9 cellular contexts compared by ENCODE assay signal in the genomic region with DNA sequence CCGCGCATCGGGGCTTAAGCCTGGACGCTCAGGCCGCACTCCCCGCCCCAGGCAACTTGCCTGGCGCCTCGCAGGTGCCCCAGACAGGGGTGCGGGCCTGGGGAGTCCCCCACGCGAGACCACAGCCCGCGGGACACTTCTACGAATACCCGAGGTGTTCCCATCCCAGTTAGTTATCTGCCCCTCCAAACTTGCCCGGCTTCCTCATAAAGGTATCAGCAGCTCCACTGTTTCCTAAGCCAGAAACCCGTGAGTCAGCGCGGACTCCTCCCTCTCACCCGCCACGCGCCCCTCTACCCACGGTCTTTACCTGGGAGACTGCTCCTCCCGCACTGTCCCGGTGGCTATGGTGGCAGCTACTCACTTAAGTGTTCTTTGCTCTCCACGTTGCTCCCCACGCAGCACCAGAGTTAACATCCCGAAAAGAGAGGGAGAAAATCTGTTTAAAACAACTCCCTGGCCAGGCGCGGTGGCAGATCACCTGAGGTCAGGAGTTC. TPM values are rescaled to one million over a fixed set of nuclear protein-coding genes. Genes with fewer than 3 reads are reported as not detected.
DNase-seq lines count a peak whose midpoint lies in the region; ATAC-seq and TF ChIP-seq lines count a peak whose summit lies in the region.
"Had no signal": no experiment of that assay in that cellular context is flagged by ENCODE, and none has a peak within 500 bp of the region (broad histone marks: within the 10 kb centered on the region; RNA-seq: fewer than 3 reads in every experiment).

No MANE protein-coding gene starts in this region.

- no peaks in the 10 kb centered on the region for H3K36me3 Mint-ChIP-seq in T-helper 17 cell (ENCODE audit: low read depth)

- WGBS in GM23248 (ENCODE audit: low coverage in 1 of 2, low lambda C conversion rate in 2 of 2, missing lambda C conversion rate in 2 of 2), 2 experiments = 66 to 77% methylated on average over 19 to 22 of the region's 30 CpGs

- peak overlapping the region; percentile 84 for H3K4me3 Mint-ChIP-seq in T-helper 17 cell

- DNase-seq in GM23248 (no peak), T-helper 17 cell (peak in 1 of 3 donors; percentile 19), fibroblast of villous mesenchyme (ENCODE audit: low read depth) (no peak), gastrocnemius medialis (no peak), NCI-H2029 treated with DMSO at 0.1 percent for 48 hours (lab: John Stamatoyannopoulos, UW) (no peak)
- DNase-seq in activated CD4-positive, CD25-positive, alpha-beta regulatory T cell treated with anti-CD3 and anti-CD28 coated beads, Interleukin-2, amount 50 U/mL, for 72 hours = no peak
- DNase-seq: GOT3 had no signal

- no peak for TF ChIP-seq CTCF in fibroblast of villous mesenchyme (IDR thresholded peaks at IDR 0.05; ENCODE audit: insufficient read depth, low read depth, low read length)
- no peak for TF ChIP-seq CTCF in gastrocnemius medialis (IDR thresholded peaks at IDR 0.05 in 4 of 5, conservative IDR thresholded peaks at IDR 0.05 in 1 of 5)

- peaks cover 33% of the 10 kb centered on the region for H3K79me2 ChIP-seq in GM23248 (ENCODE audit: insufficient read depth)

- H3F3A ChIP-seq in GM23248 (ENCODE audit: insufficient read depth) = peaks cover 16% of the 10 kb centered on the region

- peak overlapping the region; percentile 76 for H3K4me3 ChIP-seq in GM23248
- peak overlapping the region; percentile 69 for H3K4me3 ChIP-seq in fibroblast of villous mesenchyme (ENCODE audit: low read depth, low read length)
- H3K4me3 ChIP-seq in gastrocnemius medialis = peak overlapping the region; percentile 43 to 95 (median 70)

- TF ChIP-seq POLR2A in gastrocnemius medialis (IDR thresholded peaks at IDR 0.05) = no peak

- intact Hi-C loops in gastrocnemius medialis (cut with DNase I; ENCODE audit: low total_unique reads) = no loop called here

- H3K9me3 ChIP-seq in GM23248 (ENCODE audit: low read depth) (no peaks in the 10 kb centered on the region), T-helper 17 cell (ENCODE audit: control insufficient read depth, low read length, poor library complexity, severe bottlenecking) (no peaks in the 10 kb centered on the region), gastrocnemius medialis (no peaks in the 10 kb centered on the region)

- ATAC-seq in T-helper 17 cell = no peak
- no peak for ATAC-seq in gastrocnemius medialis
- ATAC-seq in GM21737 (IDR thresholded peaks at IDR 0.05; ENCODE audit: unreplicated experiment) = no peak
- ATAC-seq in GM18520 (IDR thresholded peaks at IDR 0.05; ENCODE audit: unreplicated experiment) = no peak

- H3K4me1 Mint-ChIP-seq in T-helper 17 cell = peaks cover 33% of the 10 kb centered on the region

- H2AFZ ChIP-seq in GM23248 = peak overlapping the region; percentile 84

- H3K27me3 Mint-ChIP-seq in T-helper 17 cell = peaks cover 12% of the 10 kb centered on the region

- H3K4me1 ChIP-seq in GM23248 (ENCODE audit: insufficient read depth) = peaks cover 19% of the 10 kb centered on the region
- peaks cover 27 to 29% of the 10 kb centered on the region in 2 donors for H3K4me1 ChIP-seq in gastrocnemius medialis

- in situ Hi-C loops in GM23248 (cut with MboI) (no loop called here), gastrocnemius medialis (cut with MboI; ENCODE audit: low sequenced_read_pairs in 4 of 4) (loop anchor here in 3 of 4 donors (25.0 kb wide), 3 partner anchors 194 to 369 kb away; partner anchors contain the start of gene CLUAP1 (in 1 of the 3))

- H3K9ac ChIP-seq in GM23248 = peak overlapping the region; percentile 92

- no peak overlapping the region for H3K27ac ChIP-seq in GM23248
- H3K27ac ChIP-seq in gastrocnemius medialis = peak overlapping the region in 1 of 4 donors; percentile 84

- peaks cover 28% of the 10 kb centered on the region; the same call in 1 of the 2 replicates for H4K20me1 ChIP-seq in GM23248 (ENCODE audit: insufficient read depth)

- H3K36me3 ChIP-seq in GM23248 (ENCODE audit: low read depth) (no peaks in the 10 kb centered on the region), gastrocnemius medialis (no peaks in the 10 kb centered on the region)

- H3K4me2 ChIP-seq in GM23248 (ENCODE audit: unreplicated experiment) = peak overlapping the region; percentile 77

- H3K27ac Mint-ChIP-seq in T-helper 17 cell = peak overlapping the region; percentile 88

- H3K27me3 ChIP-seq in GM23248 (replicated peaks; ENCODE audit: insufficient read depth) (no peaks in the 10 kb centered on the region), gastrocnemius medialis (no peaks in the 10 kb centered on the region)

- H3K9me2 ChIP-seq in GM23248 (ENCODE audit: insufficient read depth) = no peaks in the 10 kb centered on the region

RNA-seq across cellular contexts. Expression of gene CREBBP, which starts 1.0 kb away (rescaled TPM):
- 11.9 and 25.5 TPM in 2 replicates for total RNA-seq in GM23248 (2014; rRNA removed; shearing (Covaris generic))
- 7.8 and 11.7 TPM in 2 replicates for polyA plus RNA-seq in GM23248 (2016; fragmentation: Nextera tagmentation; extraction: Ambion mirVana)
- total RNA-seq in T-helper 17 cell (100 to 1,000 TPM; 158 to 173 TPM), fibroblast of villous mesenchyme (27.4 and 32.0 TPM in 2 replicates), gastrocnemius medialis (10 to 100 TPM; 39.8 to 61.3 (median 53.5) TPM)
